Comparison of ENCODE assay signal across 14 cellular contexts in genomic region chr21:33550772-33551660, GRCh38.
"Had no signal": no experiment of that assay in that cellular context is flagged by ENCODE, and none has a peak within 500 bp of the region (broad histone marks: within the 10 kb centered on the region; RNA-seq: fewer than 3 reads in every experiment).

No MANE protein-coding gene starts in this region.

- ATAC-seq: SK-N-SH treated with all-trans-retinoic acid at 6 μM for 48 hours had no signal

- FAIRE-seq: keratinocyte, pancreas had no signal

- DNase-seq: activated CD4-positive, alpha-beta T cell treated with anti-CD3 and anti-CD28 coated beads for 4 hours; activated naive CD4-positive, alpha-beta T cell; activated naive CD8-positive, alpha-beta T cell treated with anti-CD3 and anti-CD28 coated beads, Interleukin-2, amount 10 ng/mL, durations not matched to agents 7 days and 5 days; esophagus squamous epithelium; hippocampal formation; stimulated activated CD4-positive, alpha-beta T cell treated with anti-CD3 and anti-CD28 coated beads, Interleukin-15, amount 100 ng/mL, for 24 hours; stimulated activated CD4-positive, alpha-beta T cell treated with anti-CD3 and anti-CD28 coated beads, Interleukin-4, amount 100 ng/mL, for 1 hour; WERI-Rb-1 had no signal

- H3K4me3 ChIP-seq: coronary artery, esophagus squamous epithelium, neural progenitor cell, pancreas, tibial nerve had no signal

- H3K27ac ChIP-seq: coronary artery, esophagus squamous epithelium, neural progenitor cell, pancreas, tibial nerve, WERI-Rb-1 had no signal

- H3K4me2 ChIP-seq: neural progenitor cell had no signal

- H2AFZ ChIP-seq: neural progenitor cell had no signal

- H3K9ac ChIP-seq: neural progenitor cell had no signal

- H3K9me3 ChIP-seq: esophagus squamous epithelium, pancreas, tibial nerve had no signal

- H3K27me3 ChIP-seq: esophagus squamous epithelium, neural progenitor cell, pancreas, tibial nerve had no signal
